In the genomic region with DNA sequence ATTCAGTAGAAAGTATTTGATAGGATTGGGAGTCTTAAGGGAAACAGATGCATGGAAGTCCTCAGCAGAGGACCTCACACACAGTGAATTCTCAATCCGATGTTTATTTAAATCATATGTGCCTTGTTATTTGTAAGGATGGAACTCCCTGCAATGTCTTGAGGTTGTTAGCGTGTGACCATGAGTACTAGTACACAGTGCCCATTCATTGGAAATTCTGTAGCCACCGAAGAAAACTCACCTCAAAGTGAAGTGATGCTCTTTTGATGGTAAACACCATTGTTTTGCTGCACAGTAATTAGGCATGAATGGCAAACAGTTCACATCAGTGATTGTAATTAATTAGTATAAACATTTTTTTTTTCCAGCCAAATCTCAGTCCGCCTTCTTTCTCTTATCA, we compare ENCODE assay signal across 23 cellular contexts.
"Had no signal": no experiment of that assay in that cellular context is flagged by ENCODE, and none has a peak within 500 bp of the region (broad histone marks: within the 10 kb centered on the region; RNA-seq: fewer than 3 reads in every experiment).

No MANE protein-coding gene starts in this region.

- H3K4me1 ChIP-seq: right lobe of liver, suprapubic skin had no signal

- ATAC-seq: left lobe of liver; mucosa of descending colon; natural killer cell treated with Interleukin-12 subunit alpha and Interleukin-12 subunit beta and Interleukin-15 and Interleukin-18, amount 100 ng/mL, for 72 hours; right lobe of liver; stimulated activated naive B cell treated with anti-CD40 and anti-IgM and Interleukin-4, amounts not matched to agents 10 μg/mL and 1 μg/mL and 100 μg/mL, for 72 hours; stimulated activated naive CD8-positive, alpha-beta T cell treated with anti-CD3 and anti-CD28 coated beads, Interleukin-15, amount 100 ng/mL, for 72 hours had no signal

- H2AFZ ChIP-seq: parathyroid adenoma had no signal

- H3K27me3 Mint-ChIP-seq: naive B cell; progenitor cell of endocrine pancreas; stimulated activated naive B cell treated with anti-CD40 and anti-IgM and Interleukin-4, amounts not matched to agents 10 μg/mL and 1 μg/mL and 100 μg/mL, for 72 hours; stimulated activated naive CD8-positive, alpha-beta T cell treated with anti-CD3 and anti-CD28 coated beads, Interleukin-15, amount 100 ng/mL, for 72 hours had no signal

- H3K36me3 ChIP-seq: gastrocnemius medialis, right lobe of liver, suprapubic skin, transverse colon, vagina had no signal

- DNase-seq: dorsolateral prefrontal cortex; effector CD4-positive, alpha-beta T cell; gastrocnemius medialis; head of caudate nucleus; kidney; mesenchymal stem cell; mucosa of descending colon; naive B cell; right lobe of liver; small intestine; stimulated activated CD4-positive, alpha-beta T cell treated with anti-CD3 and anti-CD28 coated beads, Interleukin-15, amount 100 ng/mL, for 24 hours; stimulated activated CD4-positive, alpha-beta T cell treated with anti-CD3 and anti-CD28 coated beads, Interleukin-2, amount 100 ng/mL, for 48 hours; stimulated activated naive B cell treated with anti-CD40 and anti-IgM and Interleukin-4, amounts not matched to agents 10 μg/mL and 1 μg/mL and 100 μg/mL, for 72 hours; stimulated activated naive CD8-positive, alpha-beta T cell treated with anti-CD3 and anti-CD28 coated beads, Interleukin-15, amount 100 ng/mL, for 72 hours; transverse colon had no signal

- H3K27ac ChIP-seq: dorsolateral prefrontal cortex, gastrocnemius medialis, parathyroid adenoma, right lobe of liver, suprapubic skin, transverse colon, vagina had no signal

- H3K36me3 Mint-ChIP-seq: mesothelial cell of epicardium; natural killer cell treated with Interleukin-12 subunit alpha and Interleukin-12 subunit beta and Interleukin-15 and Interleukin-18, amount 100 ng/mL, for 72 hours had no signal

- H3K9ac ChIP-seq: parathyroid adenoma had no signal

- H3K9me3 ChIP-seq: gastrocnemius medialis, mucosa of descending colon, right lobe of liver, suprapubic skin, transverse colon, vagina had no signal

- H3K4me3 ChIP-seq: dorsolateral prefrontal cortex, gastrocnemius medialis, mucosa of descending colon, right lobe of liver, suprapubic skin, transverse colon, vagina had no signal

- H3K27me3 ChIP-seq: dorsolateral prefrontal cortex, gastrocnemius medialis, right lobe of liver, suprapubic skin, transverse colon, vagina had no signal

- H3K9me3 Mint-ChIP-seq: mesothelial cell of epicardium; natural killer cell treated with Interleukin-12 subunit alpha and Interleukin-12 subunit beta and Interleukin-15 and Interleukin-18, amount 100 ng/mL, for 72 hours; neural crest cell; stimulated activated naive B cell treated with anti-CD40 and anti-IgM and Interleukin-4, amounts not matched to agents 10 μg/mL and 1 μg/mL and 100 μg/mL, for 72 hours; stimulated activated naive CD8-positive, alpha-beta T cell treated with anti-CD3 and anti-CD28 coated beads, Interleukin-15, amount 100 ng/mL, for 72 hours had no signal

- H3K27ac Mint-ChIP-seq: mesothelial cell of epicardium; natural killer cell treated with Interleukin-12 subunit alpha and Interleukin-12 subunit beta and Interleukin-15 and Interleukin-18, amount 100 ng/mL, for 72 hours; stimulated activated naive B cell treated with anti-CD40 and anti-IgM and Interleukin-4, amounts not matched to agents 10 μg/mL and 1 μg/mL and 100 μg/mL, for 72 hours had no signal

- H3K4me3 Mint-ChIP-seq: mesothelial cell of epicardium; natural killer cell treated with Interleukin-12 subunit alpha and Interleukin-12 subunit beta and Interleukin-15 and Interleukin-18, amount 100 ng/mL, for 72 hours; stimulated activated naive B cell treated with anti-CD40 and anti-IgM and Interleukin-4, amounts not matched to agents 10 μg/mL and 1 μg/mL and 100 μg/mL, for 72 hours; stimulated activated naive CD8-positive, alpha-beta T cell treated with anti-CD3 and anti-CD28 coated beads, Interleukin-15, amount 100 ng/mL, for 72 hours had no signal
